ENCODE assay signal across 10 cellular contexts in genomic region chr20:2365091-2365490, GRCh38. TPM values are rescaled to one million over a fixed set of nuclear protein-coding genes. Genes with fewer than 3 reads are reported as not detected.
"Had no signal": no experiment of that assay in that cellular context is flagged by ENCODE, and none has a peak within 500 bp of the region (broad histone marks: within the 10 kb centered on the region; RNA-seq: fewer than 3 reads in every experiment).

No MANE protein-coding gene starts in this region.

- H3K27ac ChIP-seq: HL-60 had no signal

- H3K4me3 ChIP-seq: K562 had no signal

- H3K4me1 Mint-ChIP-seq: IgD-negative memory B cell had no signal

- H3K27ac Mint-ChIP-seq: IgD-negative memory B cell had no signal

- FAIRE-seq: HepG2, HTR-8/SVneo, K562 had no signal

- ATAC-seq: HepG2, K562 had no signal

- H3K4me3 Mint-ChIP-seq: IgD-negative memory B cell had no signal

- DNase-seq: IMR-90, KBM-7, KG1 had no signal

RNA-seq across cellular contexts. Expression of gene TGM6, which starts 15.6 kb away (rescaled TPM):
- total RNA-seq: HepG2, HT-29, HT1080, IMR-90, K562 had no signal
- polyA plus RNA-seq: HepG2, IgD-negative memory B cell, IMR-90, K562 had no signal
